Comparison of ENCODE assay signal across 29 cellular contexts in the genomic region with DNA sequence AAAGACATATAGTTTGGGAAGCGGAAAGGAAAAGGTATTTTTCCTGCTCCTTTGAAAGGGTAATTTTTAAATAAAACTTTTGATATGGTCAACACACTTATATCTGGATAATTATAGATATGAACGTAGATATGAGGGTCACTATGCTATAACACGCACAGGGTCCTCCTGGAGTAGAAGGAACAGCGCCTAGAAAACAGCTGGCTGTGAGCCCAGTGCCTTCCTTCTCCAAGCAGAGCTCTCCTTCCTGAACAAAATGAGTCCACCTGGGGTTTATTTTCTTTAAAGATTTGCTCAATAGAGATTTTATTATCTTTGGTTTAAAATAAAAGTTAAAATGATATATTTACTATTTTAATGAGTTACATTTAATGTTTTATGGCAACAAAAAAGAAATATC.
"Had no signal": no experiment of that assay in that cellular context is flagged by ENCODE, and none has a peak within 500 bp of the region (broad histone marks: within the 10 kb centered on the region; RNA-seq: fewer than 3 reads in every experiment).

No MANE protein-coding gene starts in this region.

- FAIRE-seq: urothelium cell line had no signal

- H3K36me3 ChIP-seq: stomach, suprapubic skin, thoracic aorta, thyroid gland, transverse colon, upper lobe of left lung, upper lobe of right lung, uterus, vagina had no signal

- H3K27ac Mint-ChIP-seq: stimulated activated effector memory CD8-positive, alpha-beta T cell treated with anti-CD3 and anti-CD28 coated beads, Interleukin-12 subunit alpha, Interleukin-12 subunit beta, amount 100 ng/mL, for 72 hours; stimulated activated memory B cell treated with anti-CD40 and anti-IgM and Interleukin-4, amounts not matched to agents 10 μg/mL and 1 μg/mL and 100 μg/mL, for 72 hours; stimulated activated naive B cell treated with anti-CD40 and anti-IgM and Interleukin-4, amounts not matched to agents 10 μg/mL and 1 μg/mL and 100 μg/mL, for 72 hours; stimulated activated naive CD8-positive, alpha-beta T cell treated with anti-CD3 and anti-CD28 coated beads, Interleukin-15, amount 100 ng/mL, for 72 hours; stimulated activated naive CD8-positive, alpha-beta T cell treated with anti-CD3 and anti-CD28 coated beads, Interleukin-15, Interleukin-2, amounts not matched to agents 100 ng/mL and 50 ng/mL, for 24 hours; type B pancreatic cell had no signal

- H3K27me3 ChIP-seq: stomach, suprapubic skin, testis, thyroid gland, tibial artery, tibial nerve, transverse colon, upper lobe of left lung, upper lobe of right lung, uterus, vagina had no signal

- H3K9me3 Mint-ChIP-seq: stimulated activated naive CD8-positive, alpha-beta T cell treated with anti-CD3 and anti-CD28 coated beads, Interleukin-15, Interleukin-2, amounts not matched to agents 100 ng/mL and 50 ng/mL, for 24 hours had no signal

- H3K4me1 ChIP-seq: stomach, suprapubic skin, testis, thyroid gland, tibial artery, tibial nerve, upper lobe of left lung, upper lobe of right lung, uterus, vagina had no signal

- H3K4me3 ChIP-seq: stomach, suprapubic skin, testis, thoracic aorta, thyroid gland, tibial artery, tibial nerve, transverse colon, upper lobe of left lung, upper lobe of right lung, uterus, vagina had no signal

- H3K4me3 Mint-ChIP-seq: stimulated activated effector memory CD8-positive, alpha-beta T cell treated with anti-CD3 and anti-CD28 coated beads, Interleukin-12 subunit alpha, Interleukin-12 subunit beta, amount 100 ng/mL, for 72 hours; stimulated activated memory B cell treated with anti-CD40 and anti-IgM and Interleukin-4, amounts not matched to agents 10 μg/mL and 1 μg/mL and 100 μg/mL, for 72 hours; stimulated activated naive B cell treated with anti-CD40 and anti-IgM and Interleukin-4, amounts not matched to agents 10 μg/mL and 1 μg/mL and 100 μg/mL, for 72 hours; stimulated activated naive CD8-positive, alpha-beta T cell treated with anti-CD3 and anti-CD28 coated beads, Interleukin-15, amount 100 ng/mL, for 72 hours; stimulated activated naive CD8-positive, alpha-beta T cell treated with anti-CD3 and anti-CD28 coated beads, Interleukin-15, Interleukin-2, amounts not matched to agents 100 ng/mL and 50 ng/mL, for 24 hours; type B pancreatic cell had no signal

- DNase-seq: stimulated activated CD4-positive, alpha-beta T cell treated with anti-CD3 and anti-CD28 coated beads, Interleukin-2, amount 100 ng/mL, for 48 hours; stimulated activated CD4-positive, alpha-beta T cell treated with anti-CD3 and anti-CD28 coated beads, Interleukin-4, amount 100 ng/mL, for 1 hour; stimulated activated CD4-positive, alpha-beta T cell treated with anti-CD3 and anti-CD28 coated beads, Interleukin-4, amount 100 ng/mL, for 24 hours; stimulated activated CD4-positive, alpha-beta T cell treated with anti-CD3 and anti-CD28 coated beads, Interleukin-4, amount 100 ng/mL, for 4 hours; stimulated activated CD8-positive, alpha-beta memory T cell treated with anti-CD3 and anti-CD28 coated beads, Interleukin-4, amount 100 ng/mL, for 48 hours; stimulated activated naive B cell treated with anti-CD40 and anti-IgM and Interleukin-4, amounts not matched to agents 10 μg/mL and 1 μg/mL and 100 μg/mL, for 72 hours; stimulated activated naive CD4-positive, alpha-beta T cell; stimulated activated naive CD4-positive, alpha-beta T cell treated with Interleukin-2 at 50 U/mL for 16 hours; stimulated activated naive CD8-positive, alpha-beta T cell treated with anti-CD3 and anti-CD28 coated beads, Interleukin-15, amount 100 ng/mL, for 72 hours; stimulated activated naive CD8-positive, alpha-beta T cell treated with anti-CD3 and anti-CD28 coated beads, Interleukin-15, Interleukin-2, amounts not matched to agents 100 U/mL and 50 U/mL, for 24 hours; stomach; substantia nigra; testis; thyroid gland; tibial artery; transverse colon; trophoblast cell; upper lobe of left lung; upper lobe of right lung; uterus had no signal

- ATAC-seq: stimulated activated effector memory CD8-positive, alpha-beta T cell treated with anti-CD3 and anti-CD28 coated beads, Interleukin-12 subunit alpha, Interleukin-12 subunit beta, amount 100 ng/mL, for 72 hours; stimulated activated memory B cell treated with anti-CD40 and anti-IgM and Interleukin-4, amounts not matched to agents 10 μg/mL and 1 μg/mL and 100 μg/mL, for 72 hours; stimulated activated naive B cell treated with anti-CD40 and anti-IgM and Interleukin-4, amounts not matched to agents 10 μg/mL and 1 μg/mL and 100 μg/mL, for 72 hours; stimulated activated naive CD8-positive, alpha-beta T cell treated with anti-CD3 and anti-CD28 coated beads, Interleukin-15, amount 100 ng/mL, for 72 hours; stimulated activated naive CD8-positive, alpha-beta T cell treated with anti-CD3 and anti-CD28 coated beads, Interleukin-15, Interleukin-2, amounts not matched to agents 100 U/mL and 50 U/mL, for 24 hours; upper lobe of right lung had no signal

- H3K36me3 Mint-ChIP-seq: stimulated activated effector memory CD8-positive, alpha-beta T cell treated with anti-CD3 and anti-CD28 coated beads, Interleukin-12 subunit alpha, Interleukin-12 subunit beta, amount 100 ng/mL, for 72 hours; stimulated activated memory B cell treated with anti-CD40 and anti-IgM and Interleukin-4, amounts not matched to agents 10 μg/mL and 1 μg/mL and 100 μg/mL, for 72 hours; type B pancreatic cell had no signal

- H3K4me1 Mint-ChIP-seq: stimulated activated effector memory CD8-positive, alpha-beta T cell treated with anti-CD3 and anti-CD28 coated beads, Interleukin-12 subunit alpha, Interleukin-12 subunit beta, amount 100 ng/mL, for 72 hours; stimulated activated memory B cell treated with anti-CD40 and anti-IgM and Interleukin-4, amounts not matched to agents 10 μg/mL and 1 μg/mL and 100 μg/mL, for 72 hours; stimulated activated naive B cell treated with anti-CD40 and anti-IgM and Interleukin-4, amounts not matched to agents 10 μg/mL and 1 μg/mL and 100 μg/mL, for 72 hours; stimulated activated naive CD8-positive, alpha-beta T cell treated with anti-CD3 and anti-CD28 coated beads, Interleukin-15, amount 100 ng/mL, for 72 hours had no signal

- H3K9me3 ChIP-seq: suprapubic skin, testis, thyroid gland, tibial artery, transverse colon, upper lobe of left lung, upper lobe of right lung, uterus, vagina had no signal

- H3K27ac ChIP-seq: stomach, suprapubic skin, testis, thoracic aorta, thyroid gland, tibial artery, tibial nerve, upper lobe of left lung, upper lobe of right lung, uterus, vagina had no signal
